In the genomic region with DNA sequence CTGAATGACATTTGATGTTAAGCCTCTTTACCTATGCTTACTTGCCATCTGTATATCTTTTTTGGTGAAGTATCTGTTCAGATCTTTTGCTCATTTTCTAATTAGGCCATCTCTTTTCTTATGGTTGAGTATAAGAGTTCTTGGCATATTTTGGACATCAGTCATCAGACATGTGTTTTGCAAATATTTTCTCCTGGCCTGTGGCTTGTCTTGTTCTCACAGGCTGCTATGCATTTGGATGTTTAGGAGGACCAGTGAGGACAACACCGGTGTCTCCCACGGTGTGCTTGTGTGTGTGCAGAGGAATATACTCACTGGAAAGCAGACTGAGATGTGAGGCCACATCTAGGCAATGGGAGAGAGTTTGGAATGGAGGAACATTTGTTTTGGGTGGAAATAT, we compare ENCODE assay signal across 13 cellular contexts.
DNase-seq lines count a peak whose midpoint lies in the region; ATAC-seq, FAIRE-seq and TF ChIP-seq lines count a peak whose summit lies in the region.
"Had no signal": no experiment of that assay in that cellular context is flagged by ENCODE, and none has a peak within 500 bp of the region (broad histone marks: within the 10 kb centered on the region; RNA-seq: fewer than 3 reads in every experiment).

No MANE protein-coding gene starts in this region.

- no peak overlapping the region for H3K4me3 ChIP-seq in AG09309 (ENCODE audit: control insufficient read depth, low read depth, low read length)
- H3K4me3 ChIP-seq in HCT116 (replicated peaks in 1 of 2; ENCODE audit: low read depth in 1 of 2, low read length in 2 of 2) = no peak overlapping the region
- no peak overlapping the region for H3K4me3 ChIP-seq in keratinocyte (ENCODE audit: control insufficient read depth in 2 of 3, extremely low read depth in 1 of 3, insufficient read depth in 2 of 3, low read depth in 1 of 3, low read length in 3 of 3)
- no peak overlapping the region for H3K4me3 ChIP-seq in effector memory CD4-positive, alpha-beta T cell (ENCODE audit: insufficient read depth, low read depth, low read length, poor library complexity, severe bottlenecking)
- no peak overlapping the region for H3K4me3 ChIP-seq in sigmoid colon

- H3K9me2 ChIP-seq in HCT116 (ENCODE audit: insufficient read depth) = no peaks in the 10 kb centered on the region

- H3K36me3 Mint-ChIP-seq in activated naive CD8-positive, alpha-beta T cell treated with anti-CD3 and anti-CD28 coated beads, Interleukin-2, amount 50 U/mL, for 24 hours (ENCODE audit: low read depth) = no peaks in the 10 kb centered on the region
- H3K36me3 Mint-ChIP-seq: type B pancreatic cell had no signal

- H3K36me3 ChIP-seq in HCT116 (ENCODE audit: control insufficient read depth in 1 of 2, insufficient read depth in 2 of 2, low read length in 2 of 2) (no peaks in the 10 kb centered on the region), keratinocyte (ENCODE audit: control insufficient read depth in 2 of 2, extremely low read depth in 1 of 2, insufficient read depth in 2 of 2, low read length in 2 of 2) (peaks cover 0 to 1% of the 10 kb centered on the region in 2 experiments), sigmoid colon (no peaks in the 10 kb centered on the region)
- H3K36me3 ChIP-seq in effector memory CD4-positive, alpha-beta T cell (ENCODE audit: control insufficient read depth, insufficient read depth, low read length) = no peaks in the 10 kb centered on the region

- peaks cover 4% of the 10 kb centered on the region for H3K9me3 Mint-ChIP-seq in activated naive CD8-positive, alpha-beta T cell treated with anti-CD3 and anti-CD28 coated beads, Interleukin-2, amount 50 U/mL, for 24 hours
- H3K9me3 Mint-ChIP-seq: neural crest cell had no signal

- H3K9me1 ChIP-seq in keratinocyte (ENCODE audit: control insufficient read depth, extremely low read depth, insufficient read depth, low read length) = no peaks in the 10 kb centered on the region

- TF ChIP-seq EP300 in sigmoid colon (IDR thresholded peaks at IDR 0.05) = no peak

- H3K27ac ChIP-seq in HCT116 (ENCODE audit: low read depth, low read length) = no peak overlapping the region
- H3K27ac ChIP-seq in keratinocyte (ENCODE audit: control insufficient read depth, insufficient read depth, low read length) = peak overlapping the region; percentile 52
- H3K27ac ChIP-seq in effector memory CD4-positive, alpha-beta T cell (ENCODE audit: insufficient read depth, low read length, poor library complexity, severe bottlenecking) = no peak overlapping the region
- peak overlapping the region in 1 of 4 donors; percentile 11 for H3K27ac ChIP-seq in sigmoid colon

- H3K27me3 Mint-ChIP-seq in activated naive CD8-positive, alpha-beta T cell treated with anti-CD3 and anti-CD28 coated beads, Interleukin-2, amount 50 U/mL, for 24 hours = no peaks in the 10 kb centered on the region

- H3K79me2 ChIP-seq in HCT116 (ENCODE audit: insufficient read depth, low read length) (no peaks in the 10 kb centered on the region), keratinocyte (ENCODE audit: control insufficient read depth, insufficient read depth, low read length) (no peaks in the 10 kb centered on the region)

- CTCF ChIA-PET in HCT116 (lab: Charles Lee) = no interaction called here

- DNase-seq in AG09309 (ENCODE audit: low read depth) (peak; percentile 67), HCT116 (ENCODE audit: low read depth, low spot score) (no peak), keratinocyte (ENCODE audit: low read depth, low spot score) (no peak), ureter (ENCODE audit: low spot score) (no peak), sigmoid colon (no peak)
- DNase-seq in activated naive CD8-positive, alpha-beta T cell treated with anti-CD3 and anti-CD28 coated beads, Interleukin-2, amount 50 U/mL, for 24 hours = no peak
- DNase-seq in effector memory CD4-positive, alpha-beta T cell = no peak
- DNase-seq: activated CD8-positive, alpha-beta memory T cell treated with anti-CD3 and anti-CD28 coated beads, Interleukin-2, amount 10 ng/mL, durations not matched to agents 7 days and 5 days; Right ventricle myocardium superior had no signal

- H3K27me3 ChIP-seq in HCT116 (ENCODE audit: insufficient read depth, low read length) (no peaks in the 10 kb centered on the region), keratinocyte (ENCODE audit: control insufficient read depth, extremely low read depth, insufficient read depth, low read length) (no peaks in the 10 kb centered on the region), sigmoid colon (no peaks in the 10 kb centered on the region)
- no peaks in the 10 kb centered on the region for H3K27me3 ChIP-seq in effector memory CD4-positive, alpha-beta T cell (replicated peaks; ENCODE audit: control insufficient read depth, insufficient read depth, low read length, poor library complexity, severe bottlenecking)

- no peak for TF ChIP-seq POLR2A in HCT116 (IDR thresholded peaks at IDR 0.05; ENCODE audit: borderline replicate concordance, extremely low read depth, insufficient read depth, insufficient read length)
- no peak for TF ChIP-seq POLR2A in sigmoid colon (IDR thresholded peaks at IDR 0.05)

- TF ChIP-seq CTCF in AG09309 (IDR thresholded peaks at IDR 0.05; ENCODE audit: control insufficient read depth, insufficient read depth, low read depth, low read length, missing control alignments) (no peak), HCT116 (IDR thresholded peaks at IDR 0.05 in 2 of 3, conservative IDR thresholded peaks at IDR 0.05 in 1 of 3; ENCODE audit: borderline replicate concordance in 1 of 3, insufficient read depth in 1 of 3, low read depth in 2 of 3, low read length in 2 of 3) (no peak), keratinocyte (optimal IDR thresholded peaks at IDR 0.05 in 1 of 3, IDR thresholded peaks at IDR 0.05 in 1 of 3, conservative IDR thresholded peaks at IDR 0.05 in 1 of 3; ENCODE audit: extremely low read depth in 1 of 3, insufficient read depth in 2 of 3, low read length in 3 of 3) (no peak), sigmoid colon (IDR thresholded peaks at IDR 0.05) (no peak)

- H2AFZ ChIP-seq in HCT116 (ENCODE audit: low read depth, low read length, poor library complexity, severe bottlenecking) = no peak overlapping the region
- peak overlapping the region; percentile 21 for H2AFZ ChIP-seq in keratinocyte (ENCODE audit: control insufficient read depth, low read length)

- intact Hi-C loops in HCT116 (cut with micrococcal nuclease) (no loop called here), sigmoid colon (cut with DNase I) (no loop called here)

- WGBS in sigmoid colon, 2 donors = 90% methylated on average over 2 of the region's 2 CpGs

- no TSS peak for BruUV-seq in HCT116 (replicated peaks; lab: Mats Ljungman, UMichigan)

- POLR2A ChIA-PET in HCT116 (lab: Charles Lee) = no interaction called here

- H3K4me1 Mint-ChIP-seq in activated naive CD8-positive, alpha-beta T cell treated with anti-CD3 and anti-CD28 coated beads, Interleukin-2, amount 50 U/mL, for 24 hours = peaks cover 58% of the 10 kb centered on the region

- dilution Hi-C loops in keratinocyte (cut with MboI; ENCODE audit: extremely low pct_ligation_motif_present, low sequenced_read_pairs) = no loop called here

- ATAC-seq in HCT116 (no peak; the same call in 1 of the 2 replicates), HG02884 (IDR thresholded peaks at IDR 0.05; ENCODE audit: unreplicated experiment) (no peak)
- no peak for ATAC-seq in activated naive CD8-positive, alpha-beta T cell treated with anti-CD3 and anti-CD28 coated beads, Interleukin-2, amount 50 U/mL, for 24 hours

- H3K27ac Mint-ChIP-seq in activated naive CD8-positive, alpha-beta T cell treated with anti-CD3 and anti-CD28 coated beads, Interleukin-2, amount 50 U/mL, for 24 hours = peak overlapping the region; percentile 89
- H3K27ac Mint-ChIP-seq: activated CD8-positive, alpha-beta memory T cell treated with anti-CD3 and anti-CD28 coated beads, Interleukin-2, amount 10 ng/mL, durations not matched to agents 7 days and 5 days; type B pancreatic cell had no signal

- no peak for TF ChIP-seq RAD21 in HCT116 (IDR thresholded peaks at IDR 0.05; ENCODE audit: low read depth)

- H3K4me3 Mint-ChIP-seq in activated naive CD8-positive, alpha-beta T cell treated with anti-CD3 and anti-CD28 coated beads, Interleukin-2, amount 50 U/mL, for 24 hours = no peak overlapping the region
- H3K4me3 Mint-ChIP-seq: activated CD8-positive, alpha-beta memory T cell treated with anti-CD3 and anti-CD28 coated beads, Interleukin-2, amount 10 ng/mL, durations not matched to agents 7 days and 5 days; neural crest cell; type B pancreatic cell had no signal

- H4K20me1 ChIP-seq in HCT116 (ENCODE audit: insufficient read depth) (no peaks in the 10 kb centered on the region), keratinocyte (ENCODE audit: control insufficient read depth, extremely low read depth, insufficient read depth, low read length) (no peaks in the 10 kb centered on the region)

- H3K4me1 ChIP-seq in HCT116 (ENCODE audit: control insufficient read depth in 1 of 2, insufficient read depth in 2 of 2, low read length in 2 of 2) (peaks cover 0 to 7% of the 10 kb centered on the region in 2 experiments; a peak in 2 of 4 replicates), keratinocyte (ENCODE audit: control insufficient read depth, extremely low read depth, insufficient read depth, low read length) (peaks cover 16% of the 10 kb centered on the region), sigmoid colon (peaks cover 0 to 16% (median 7%) of the 10 kb centered on the region in 4 donors)
- H3K4me1 ChIP-seq in effector memory CD4-positive, alpha-beta T cell (ENCODE audit: control insufficient read depth, insufficient read depth, low read length, poor library complexity, severe bottlenecking) = peaks cover 21% of the 10 kb centered on the region

- peak; percentile 80 for FAIRE-seq in keratinocyte (lab: Jason Lieb, UNC)
- FAIRE-seq: colon had no signal

- no peak overlapping the region for H3K9ac ChIP-seq in HCT116 (ENCODE audit: low read length)
- no peak overlapping the region for H3K9ac ChIP-seq in keratinocyte (ENCODE audit: control insufficient read depth, extremely low read depth, insufficient read depth, low read length)

- 0 out of 2 replicates have a peak overlapping the region, but pooled peaks have one; percentile 3 for H3K4me2 ChIP-seq in HCT116 (ENCODE audit: low read length)
- peak overlapping the region; percentile 22 for H3K4me2 ChIP-seq in keratinocyte (ENCODE audit: control insufficient read depth, extremely low read depth, insufficient read depth, low read depth, low read length)

- RAD21 ChIA-PET in HCT116 (lab: Charles Lee; ENCODE audit: low non-redundant PET in 1 of 2, low total read pairs in 2 of 2, uncharacterized antibody in 2 of 2, unreplicated experiment in 2 of 2) = no interaction called here

- H3K9me3 ChIP-seq in HCT116 (ENCODE audit: control insufficient read depth in 1 of 2, insufficient read depth in 1 of 2, low read depth in 1 of 2, low read length in 2 of 2) (no peaks in the 10 kb centered on the region), keratinocyte (ENCODE audit: control insufficient read depth, low read depth, low read length) (no peaks in the 10 kb centered on the region), sigmoid colon (no peaks in the 10 kb centered on the region)
- H3K9me3 ChIP-seq in effector memory CD4-positive, alpha-beta T cell (ENCODE audit: control insufficient read depth, low read length) = no peaks in the 10 kb centered on the region

TF ChIP-seq in HCT116, 20 proteins besides CTCF, POLR2A, EP300 and RAD21 (continues in another document):
- TF ChIP-seq EZH2 (IDR thresholded peaks at IDR 0.05) (no peak), FOSL1 (IDR thresholded peaks at IDR 0.05; ENCODE audit: low read depth) (no peak)
